Comparison of ENCODE assay signal across 8 cellular contexts in the genomic region with DNA sequence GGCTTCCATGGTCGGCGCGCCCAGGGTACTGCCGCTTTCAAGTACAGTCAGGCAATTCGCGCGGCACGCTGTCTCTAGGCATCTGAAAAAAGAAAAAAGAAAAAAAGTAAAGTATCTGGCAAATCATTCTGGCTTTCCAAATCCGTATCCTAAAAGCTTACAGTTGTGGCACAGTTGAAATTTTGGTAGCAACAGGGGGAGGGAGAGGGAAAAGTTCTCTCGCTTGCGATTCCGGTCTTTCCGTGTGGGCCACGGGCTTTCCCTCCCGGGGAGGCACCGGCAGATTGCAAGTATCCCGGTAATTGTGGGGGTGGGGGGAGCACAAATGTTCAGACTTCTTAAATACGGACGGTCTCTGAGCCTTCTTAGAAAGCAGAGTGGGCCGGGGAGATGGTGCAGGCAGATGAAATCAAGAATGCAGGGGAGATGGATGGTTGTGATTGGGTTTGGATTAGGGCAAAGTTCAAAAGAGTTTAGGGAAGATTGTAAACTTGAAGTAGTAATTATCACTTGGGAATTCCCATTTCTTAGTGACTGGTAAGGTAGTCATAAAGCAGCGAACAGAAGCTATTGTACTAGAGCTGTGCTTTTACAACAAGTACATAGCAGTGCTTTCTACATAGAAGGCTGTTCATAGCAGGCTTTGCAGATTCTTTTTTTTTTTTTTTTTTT. TPM values are rescaled to one million over a fixed set of nuclear protein-coding genes. Genes with fewer than 3 reads are reported as not detected.
DNase-seq lines count a peak whose midpoint lies in the region; ATAC-seq and TF ChIP-seq lines count a peak whose summit lies in the region.

No MANE protein-coding gene starts in this region.

- H3K36me3 Mint-ChIP-seq in MCF 10A (ENCODE audit: insufficient read depth, unreplicated experiment) (peaks cover 12% of the 10 kb centered on the region), memory B cell (peaks cover 1% of the 10 kb centered on the region), type B pancreatic cell (peaks cover 10% of the 10 kb centered on the region)

- H3K36me3 ChIP-seq in HUES64 (ENCODE audit: insufficient read depth, low read length) = peaks cover 20% of the 10 kb centered on the region

- H3K9me3 ChIP-seq in AG04450 (ENCODE audit: control insufficient read depth, insufficient read depth, low read length) = no peaks in the 10 kb centered on the region; the same call in 1 of the 2 replicates
- no peaks in the 10 kb centered on the region for H3K9me3 ChIP-seq in HUES64 (ENCODE audit: insufficient read depth, low read depth, low read length)

- H3K4me1 ChIP-seq in HUES64 (ENCODE audit: insufficient read depth, low read length) = peaks cover 21% of the 10 kb centered on the region

- H3K27me3 Mint-ChIP-seq in MCF 10A (ENCODE audit: insufficient read depth, unreplicated experiment) (no peaks in the 10 kb centered on the region), memory B cell (peaks cover 14% of the 10 kb centered on the region), type B pancreatic cell (peaks cover 48% of the 10 kb centered on the region)

- no peaks in the 10 kb centered on the region for H3K27me3 ChIP-seq in AG04450 (ENCODE audit: control insufficient read depth, insufficient read depth, low read length)
- H3K27me3 ChIP-seq in HUES64 (ENCODE audit: insufficient read depth, low read length) = peaks cover 41% of the 10 kb centered on the region

- H3K4me3 ChIP-seq in AG04450 (ENCODE audit: low read depth, low read length) = peak overlapping the region; percentile 77
- H3K4me3 ChIP-seq in HUES64 (ENCODE audit: low read length) = peak overlapping the region; percentile 77

- CTCF ChIA-PET in AG04450 (lab: Charles Lee) (interaction anchor here (0.7 to 3.3 kb wide), 9 partner anchors 47 to 1806 kb away, joined by 3 to 51 read pairs (median 6); no protein-coding TSS in a partner anchor), MCF 10A (lab: Yijun Ruan, JAX) (interaction anchor here (0.9 to 1.0 kb wide), 2 partner anchors 193 to 527 kb away, joined by 3 to 4 read pairs; no protein-coding TSS in a partner anchor)

- DNase-seq in AG04450 (ENCODE audit: low read depth, low spot score) = no peak
- DNase-seq in MCF 10A (ENCODE audit: unreplicated experiment) = no peak
- DNase-seq in memory B cell (ENCODE audit: low spot score in 2 of 2) = no peak
- DNase-seq in type B pancreatic cell (ENCODE audit: extremely low spot score, unreplicated experiment) = no peak
- DNase-seq in NCI-H2029 (lab: John Stamatoyannopoulos, UW) = no peak
- DNase-seq in activated CD4-positive, CD25-positive, alpha-beta regulatory T cell (lab: John Stamatoyannopoulos, UW) = no peak

- peak overlapping the region; percentile 7 for H3K4me3 Mint-ChIP-seq in MCF 10A (ENCODE audit: unreplicated experiment)
- peak overlapping the region; percentile 12 for H3K4me3 Mint-ChIP-seq in memory B cell
- H3K4me3 Mint-ChIP-seq in type B pancreatic cell = peak overlapping the region; percentile 96

- H3K27ac Mint-ChIP-seq in MCF 10A (ENCODE audit: low read depth, unreplicated experiment) = no peak overlapping the region
- no peak overlapping the region for H3K27ac Mint-ChIP-seq in memory B cell
- H3K27ac Mint-ChIP-seq in type B pancreatic cell = peak overlapping the region; percentile 10

- peak overlapping the region; percentile 64; the same call in 1 of the 2 replicates for H3K9ac ChIP-seq in HUES64 (ENCODE audit: low read depth, low read length)

- ATAC-seq in memory B cell (ENCODE audit: low read depth) (no peak), HG02973 (IDR thresholded peaks at IDR 0.05; ENCODE audit: unreplicated experiment) (no peak)

- POLR2A ChIA-PET in AG04450 (lab: Yijun Ruan, JAX) = interaction anchor here (0.7 to 1.4 kb wide), 2 partner anchors 103 to 118 kb away, joined by 3 to 6 read pairs; a partner anchor contains a TSS
- POLR2A ChIA-PET in MCF 10A (lab: Yijun Ruan, JAX) = interaction anchor here (0.7 to 5.1 kb wide), 7 partner anchors 17 to 530 kb away, joined by 3 to 90 read pairs (median 9); no protein-coding TSS in a partner anchor

- under 1% methylated on average over 21 of the region's 21 CpGs for WGBS in HUES64

- H3K27ac ChIP-seq in AG04450 (ENCODE audit: low read depth, low read length) (peak overlapping the region; percentile 39), HUES64 (ENCODE audit: low read depth, low read length) (no peak overlapping the region; the same call in 1 of the 2 replicates)

- H3K4me1 Mint-ChIP-seq in MCF 10A (ENCODE audit: insufficient read depth, unreplicated experiment) = peaks cover 12% of the 10 kb centered on the region
- H3K4me1 Mint-ChIP-seq in memory B cell = peaks cover 16% of the 10 kb centered on the region
- H3K4me1 Mint-ChIP-seq in type B pancreatic cell (ENCODE audit: unreplicated experiment) = peaks cover 19% of the 10 kb centered on the region

- TF ChIP-seq CTCF in AG04450 (IDR thresholded peaks at IDR 0.05; ENCODE audit: low read depth, low read length) (no peak), MCF 10A (IDR thresholded peaks at IDR 0.05; ENCODE audit: unreplicated experiment) (no peak), type B pancreatic cell (conservative IDR thresholded peaks at IDR 0.05) (no peak)

- intact Hi-C loops in MCF 10A (cut with micrococcal nuclease) = no loop called here

- H3K9me3 Mint-ChIP-seq in MCF 10A (ENCODE audit: unreplicated experiment) (no peaks in the 10 kb centered on the region), memory B cell (no peaks in the 10 kb centered on the region), type B pancreatic cell (no peaks in the 10 kb centered on the region)

- BruUV-seq in MCF 10A (replicated peaks; lab: Mats Ljungman, UMichigan) = no TSS peak

RNA-seq across cellular contexts. Expression of a gene that starts 1.2 kb away (rescaled TPM):
- polyA plus RNA-seq in AG04450 (2011; rRNA removed) = 14.5 and 17.6 TPM in 2 replicates
- 8.2 and 10.3 TPM in 2 replicates for polyA minus RNA-seq in AG04450 (2011; rRNA and poly(A)+ RNA removed)
- 38.3 TPM for polyA plus RNA-seq in HUES64 (2013, experiment 1 of 2)
- 33.7 TPM for polyA plus RNA-seq in HUES64 (2013, experiment 2 of 2)
- total RNA-seq in MCF 10A (2022) = 38.7 and 44.9 TPM in 2 replicates
- total RNA-seq in type B pancreatic cell (ENCODE audit: low replicate concordance) = 4.4 and 16.4 TPM in 2 replicates

Comparison
In these comparisons a context has a peak if more than half of its experiments do, and no peak if none do; other contexts are left out.
1. H3K4me3 Mint-ChIP-seq: peak in every context shown above with its lines; median percentile 96 in type B pancreatic cell; 12 in memory B cell; 7 in MCF 10A.